In the genomic region with DNA sequence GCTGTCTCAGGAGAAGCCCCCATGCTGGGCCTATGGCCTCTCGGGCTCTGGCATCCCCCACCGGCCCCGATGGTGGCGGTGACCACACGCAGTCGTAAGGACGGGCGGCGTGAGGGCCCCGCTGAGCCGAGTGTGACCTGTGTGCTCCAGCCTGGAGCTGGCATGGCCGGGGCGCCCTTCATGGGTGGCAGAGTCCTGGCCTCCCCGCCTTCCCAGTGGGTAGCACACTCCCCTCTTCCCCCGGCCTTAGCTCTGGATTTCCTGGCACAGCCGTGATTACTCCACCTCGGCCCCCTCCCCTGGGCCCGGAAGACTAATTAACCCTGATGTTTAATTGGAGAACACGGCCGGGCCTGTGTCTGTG, we compare ENCODE assay signal across 1 cellular context.
TF ChIP-seq lines count a peak whose summit lies in the region.

No MANE protein-coding gene starts in this region.

TF ChIP-seq in IMR-90, 13 proteins besides CTCF, POLR2A, EP300 and RAD21:
- TF ChIP-seq NFE2L2 (IDR thresholded peaks at IDR 0.05; ENCODE audit: low read depth, low read length), result no peak
- TF ChIP-seq MAFK (IDR thresholded peaks at IDR 0.05; ENCODE audit: low read depth, low read length), result no peak
- TF ChIP-seq MXI1 (IDR thresholded peaks at IDR 0.05; ENCODE audit: borderline replicate concordance, low read depth, low read length), result no peak
- no peak for TF ChIP-seq CEBPB (IDR thresholded peaks at IDR 0.05; ENCODE audit: low read depth, low read length)
- TF ChIP-seq RFX5 (IDR thresholded peaks at IDR 0.05; ENCODE audit: low read depth, low read length), result no peak
- TF ChIP-seq FOS (IDR thresholded peaks at IDR 0.05; ENCODE audit: low read depth, low read length), result no peak
- no peak for TF ChIP-seq RCOR1 (IDR thresholded peaks at IDR 0.05; ENCODE audit: insufficient replicate concordance, low read length)
- TF ChIP-seq, protein P1, sequence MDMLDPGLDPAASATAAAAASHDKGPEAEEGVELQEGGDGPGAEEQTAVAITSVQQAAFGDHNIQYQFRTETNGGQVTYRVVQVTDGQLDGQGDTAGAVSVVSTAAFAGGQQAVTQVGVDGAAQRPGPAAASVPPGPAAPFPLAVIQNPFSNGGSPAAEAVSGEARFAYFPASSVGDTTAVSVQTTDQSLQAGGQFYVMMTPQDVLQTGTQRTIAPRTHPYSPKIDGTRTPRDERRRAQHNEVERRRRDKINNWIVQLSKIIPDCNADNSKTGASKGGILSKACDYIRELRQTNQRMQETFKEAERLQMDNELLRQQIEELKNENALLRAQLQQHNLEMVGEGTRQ (IDR thresholded peaks at IDR 0.05; ENCODE audit: low read depth, low read length), result no peak
- TF ChIP-seq, protein P2, sequence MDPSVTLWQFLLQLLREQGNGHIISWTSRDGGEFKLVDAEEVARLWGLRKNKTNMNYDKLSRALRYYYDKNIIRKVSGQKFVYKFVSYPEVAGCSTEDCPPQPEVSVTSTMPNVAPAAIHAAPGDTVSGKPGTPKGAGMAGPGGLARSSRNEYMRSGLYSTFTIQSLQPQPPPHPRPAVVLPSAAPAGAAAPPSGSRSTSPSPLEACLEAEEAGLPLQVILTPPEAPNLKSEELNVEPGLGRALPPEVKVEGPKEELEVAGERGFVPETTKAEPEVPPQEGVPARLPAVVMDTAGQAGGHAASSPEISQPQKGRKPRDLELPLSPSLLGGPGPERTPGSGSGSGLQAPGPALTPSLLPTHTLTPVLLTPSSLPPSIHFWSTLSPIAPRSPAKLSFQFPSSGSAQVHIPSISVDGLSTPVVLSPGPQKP (IDR thresholded peaks at IDR 0.05; ENCODE audit: borderline replicate concordance, low read depth, low read length), result no peak
- TF ChIP-seq MAZ (IDR thresholded peaks at IDR 0.05; ENCODE audit: borderline replicate concordance, low read depth, low read length), result no peak
